In genomic region chr10:89062861-89063260, GRCh38 we compare ENCODE assay signal across 19 cellular contexts.
DNase-seq lines count a peak whose midpoint lies in the region; ATAC-seq, FAIRE-seq and TF ChIP-seq lines count a peak whose summit lies in the region.
"Had no signal": no experiment of that assay in that cellular context is flagged by ENCODE, and none has a peak within 500 bp of the region (broad histone marks: within the 10 kb centered on the region; RNA-seq: fewer than 3 reads in every experiment).

No MANE protein-coding gene starts in this region.

- ATAC-seq in sciatic nerve (no peak), GM18520 (IDR thresholded peaks at IDR 0.05; ENCODE audit: unreplicated experiment) (no peak)
- ATAC-seq: naive thymus-derived CD4-positive, alpha-beta T cell; PC-3 had no signal

- no peak for TF ChIP-seq CTCF in fibroblast of pulmonary artery (IDR thresholded peaks at IDR 0.05; ENCODE audit: low read length, missing control alignments)

- H3K36me3 ChIP-seq in adipocyte (ENCODE audit: control insufficient read depth, insufficient read depth, low read length, severe bottlenecking), result no peaks in the 10 kb centered on the region
- H3K36me3 ChIP-seq: SJCRH30, WERI-Rb-1 had no signal

- H3K27me3 ChIP-seq in adipocyte (replicated peaks; ENCODE audit: control insufficient read depth, insufficient read depth, low read length), result no peaks in the 10 kb centered on the region
- H3K27me3 ChIP-seq: SJCRH30 had no signal

- peaks cover 35% of the 10 kb centered on the region for H3K4me1 ChIP-seq in adipocyte (ENCODE audit: control insufficient read depth, insufficient read depth, low read length)
- H3K4me1 ChIP-seq: SJCRH30 had no signal

- peak; percentile 30 for DNase-seq in DMS 273 (lab: John Stamatoyannopoulos, UW; ENCODE audit: unreplicated experiment)
- DNase-seq in DMS 273 treated with DMSO at 0.1 percent for 48 hours (lab: John Stamatoyannopoulos, UW), result no peak
- peak; percentile 28 for DNase-seq in adipocyte (ENCODE audit: low read depth)
- DNase-seq in fibroblast of pulmonary artery (ENCODE audit: low read depth), result peak; percentile 73
- peak; percentile 26 for DNase-seq in myocyte (ENCODE audit: low read depth)
- DNase-seq in frontal cortex (ENCODE audit: low spot score in 2 of 2), result no peak
- DNase-seq in sciatic nerve (ENCODE audit: low spot score), result no peak
- DNase-seq: activated T-cell treated with anti-CD3 and anti-CD28 coated beads, Interleukin-2, amount 50 U/mL, for 48 hours; DND-41; Karpas-422; naive thymus-derived CD4-positive, alpha-beta T cell; NCI-H1417 treated with DMSO at 0.1 percent for 48 hours; PC-3; SJCRH30; stimulated activated CD4-positive, alpha-beta T cell treated with anti-CD3 and anti-CD28 coated beads, Interleukin-4, amount 100 ng/mL, for 24 hours; WERI-Rb-1 had no signal

- H3K9ac ChIP-seq in adipocyte (ENCODE audit: low read length), result no peak overlapping the region

- H3K4me3 ChIP-seq in adipocyte (ENCODE audit: low read length) (no peak overlapping the region), fibroblast of pulmonary artery (replicated peaks; ENCODE audit: low read depth, low read length) (no peak overlapping the region)
- H3K4me3 ChIP-seq: SJCRH30, skin epidermis had no signal

- no peak for FAIRE-seq in frontal cortex (lab: Jason Lieb, UNC)
- FAIRE-seq: urothelium cell line had no signal

- intact Hi-C loops in sciatic nerve (cut with DNase I), result no loop called here

- H3K9me3 ChIP-seq in adipocyte (ENCODE audit: control insufficient read depth, low read length), result no peaks in the 10 kb centered on the region
- H3K9me3 ChIP-seq: SJCRH30 had no signal

Comparison
In these comparisons a context has a peak if more than half of its experiments do, and no peak if none do; other contexts are left out.
1. DNase-seq: peak in DMS 273 (single experiment), adipocyte (single experiment), fibroblast of pulmonary artery (single experiment) and myocyte (single experiment); none in DMS 273 treated with DMSO at 0.1 percent for 48 hours (single experiment), frontal cortex (0 of 2) and sciatic nerve (single experiment).